8 cellular contexts compared by ENCODE assay signal in the genomic region with DNA sequence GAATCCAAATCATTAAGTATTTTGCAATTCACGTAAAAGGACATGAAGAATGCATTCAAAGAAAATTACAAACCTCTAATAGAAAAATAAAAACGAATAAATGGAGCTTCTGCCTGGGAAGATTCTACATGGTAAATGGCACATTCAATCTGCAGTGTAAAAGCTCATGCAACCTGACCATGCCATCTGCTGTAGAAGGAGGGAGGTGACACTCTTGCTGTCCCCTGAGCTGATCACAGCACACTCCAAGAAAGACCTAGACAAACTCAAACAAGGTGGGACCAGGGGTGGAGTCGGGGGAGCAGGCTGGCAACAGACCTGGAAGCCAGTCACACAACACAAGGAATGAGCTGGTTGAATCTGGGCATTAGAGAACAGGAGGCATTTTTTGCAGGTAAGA.
DNase-seq lines count a peak whose midpoint lies in the region; ATAC-seq and TF ChIP-seq lines count a peak whose summit lies in the region.

No MANE protein-coding gene starts in this region.

- peak overlapping the region in 1 of 8 donors; percentile 32 for H3K4me3 Mint-ChIP-seq in CD4-positive, alpha-beta memory T cell
- H3K4me3 Mint-ChIP-seq in T-helper 17 cell: no peak overlapping the region
- no peak overlapping the region for H3K4me3 Mint-ChIP-seq in activated T-cell treated with anti-CD3 and anti-CD28 coated beads, Interleukin-2, amount 50 U/mL, for 24 hours

- no peaks in the 10 kb centered on the region for H3K27me3 ChIP-seq in CD4-positive, alpha-beta memory T cell (ENCODE audit: insufficient read depth, low read length)
- no peaks in the 10 kb centered on the region for H3K27me3 ChIP-seq in liver (ENCODE audit: control insufficient read depth in 4 of 4, insufficient read depth in 4 of 4, low read length in 3 of 4)

- TF ChIP-seq RAD21 in liver (IDR thresholded peaks at IDR 0.05): peak; percentile 53 to 60

- WGBS in liver: 51% methylated on average over 3 of the region's 3 CpGs

- ATAC-seq in T-helper 17 cell (peak; percentile 39), HG03135 (IDR thresholded peaks at IDR 0.05; ENCODE audit: unreplicated experiment) (no peak), GM21381 (IDR thresholded peaks at IDR 0.05; ENCODE audit: unreplicated experiment) (no peak)

- H3K9me3 Mint-ChIP-seq in CD4-positive, alpha-beta memory T cell: peaks cover 0 to 2% (median 0%) of the 10 kb centered on the region in 8 donors
- no peaks in the 10 kb centered on the region for H3K9me3 Mint-ChIP-seq in activated T-cell treated with anti-CD3 and anti-CD28 coated beads, Interleukin-2, amount 50 U/mL, for 24 hours

- intact Hi-C loops in CD4-positive, alpha-beta memory T cell (cut with micrococcal nuclease): loop anchor here (1.0 kb wide), 1 partner anchor 197 kb away; no protein-coding TSS in a partner anchor

- peaks cover 0 to 3% of the 10 kb centered on the region in 2 donors for H3K36me3 Mint-ChIP-seq in CD4-positive, alpha-beta memory T cell
- H3K36me3 Mint-ChIP-seq in T-helper 17 cell (ENCODE audit: low read depth): no peaks in the 10 kb centered on the region
- peaks cover 5% of the 10 kb centered on the region for H3K36me3 Mint-ChIP-seq in activated T-cell treated with anti-CD3 and anti-CD28 coated beads, Interleukin-2, amount 50 U/mL, for 24 hours (ENCODE audit: low read depth)

- H3K4me1 Mint-ChIP-seq in CD4-positive, alpha-beta memory T cell: peaks cover 10 to 27% (median 17%) of the 10 kb centered on the region in 4 donors
- peaks cover 21% of the 10 kb centered on the region for H3K4me1 Mint-ChIP-seq in T-helper 17 cell
- H3K4me1 Mint-ChIP-seq in activated T-cell treated with anti-CD3 and anti-CD28 coated beads, Interleukin-2, amount 50 U/mL, for 24 hours (ENCODE audit: low read depth): peaks cover 18% of the 10 kb centered on the region

- CTCF ChIA-PET in CD4-positive, alpha-beta memory T cell (lab: Charles Lee; ENCODE audit: partially characterized antibody): interaction anchor here (0.8 to 1.6 kb wide), 4 partner anchors 197 to 229 kb away, joined by 3 to 6 read pairs (median 6); no protein-coding TSS in a partner anchor

- TF ChIP-seq CTCF in GM12874 (IDR thresholded peaks at IDR 0.05; ENCODE audit: insufficient read depth, low read depth, low read length) (peak; percentile 41), liver (IDR thresholded peaks at IDR 0.05; ENCODE audit: low read depth, low read length, missing input control) (no peak)

- H3K9me3 ChIP-seq in CD4-positive, alpha-beta memory T cell (ENCODE audit: control insufficient read depth in 1 of 2, low read length in 2 of 2): no peaks in the 10 kb centered on the region
- H3K9me3 ChIP-seq in T-helper 17 cell (ENCODE audit: control insufficient read depth, low read length, poor library complexity, severe bottlenecking): no peaks in the 10 kb centered on the region
- H3K9me3 ChIP-seq in liver (ENCODE audit: control insufficient read depth in 4 of 4, low read length in 3 of 4): no peaks in the 10 kb centered on the region

- no peaks in the 10 kb centered on the region for H3K36me3 ChIP-seq in CD4-positive, alpha-beta memory T cell (ENCODE audit: insufficient read depth, low read length)
- H3K36me3 ChIP-seq in liver (ENCODE audit: control insufficient read depth in 4 of 4, insufficient read depth in 3 of 4, low read depth in 1 of 4, low read length in 3 of 4): no peaks in the 10 kb centered on the region

- POLR2A ChIA-PET in CD4-positive, alpha-beta memory T cell (lab: Charles Lee; ENCODE audit: partially characterized antibody): interaction anchor here (0.9 kb wide), 1 partner anchor 9 kb away, joined by 3 read pairs; no protein-coding TSS in a partner anchor

- peak in 2 of 5 donors; percentile 11 to 12 for DNase-seq in CD4-positive, alpha-beta memory T cell
- no peak for DNase-seq in T-helper 17 cell
- DNase-seq in activated T-cell treated with anti-CD3 and anti-CD28 coated beads, Interleukin-2, amount 50 U/mL, for 24 hours: no peak
- no peak for DNase-seq in activated CD4-positive, alpha-beta T cell treated with anti-CD3 and anti-CD28 coated beads, Interleukin-2, amount 50 U/mL, for 48 hours

- H3K27me3 Mint-ChIP-seq in CD4-positive, alpha-beta memory T cell: peaks cover 0 to 1% of the 10 kb centered on the region in 2 donors
- H3K27me3 Mint-ChIP-seq in T-helper 17 cell: peaks cover 6% of the 10 kb centered on the region
- no peaks in the 10 kb centered on the region for H3K27me3 Mint-ChIP-seq in activated T-cell treated with anti-CD3 and anti-CD28 coated beads, Interleukin-2, amount 50 U/mL, for 24 hours

- H3K27ac ChIP-seq in CD4-positive, alpha-beta memory T cell (ENCODE audit: low read depth, low read length): no peak overlapping the region
- no peak overlapping the region for H3K27ac ChIP-seq in liver (ENCODE audit: low read depth in 1 of 2, low read length in 2 of 2)

- H3K9ac ChIP-seq in liver (ENCODE audit: low read depth in 1 of 2, low read length in 2 of 2): no peak overlapping the region

- H3K4me3 ChIP-seq in CD4-positive, alpha-beta memory T cell (ENCODE audit: low read length in 2 of 2): no peak overlapping the region
- no peak overlapping the region for H3K4me3 ChIP-seq in liver (ENCODE audit: low read depth in 1 of 3, low read length in 3 of 3)

- peaks cover 16% of the 10 kb centered on the region for H3K4me1 ChIP-seq in CD4-positive, alpha-beta memory T cell (ENCODE audit: insufficient read depth, low read length)
- H3K4me1 ChIP-seq in liver (ENCODE audit: control insufficient read depth in 4 of 4, insufficient read depth in 4 of 4, low read length in 3 of 4): peaks cover 0 to 11% (median 5%) of the 10 kb centered on the region in 4 donors

- peak overlapping the region in 4 of 7 donors; percentile 0 to 65 (median 4) for H3K27ac Mint-ChIP-seq in CD4-positive, alpha-beta memory T cell
- peak overlapping the region; percentile 85 for H3K27ac Mint-ChIP-seq in T-helper 17 cell
- no peak overlapping the region for H3K27ac Mint-ChIP-seq in activated T-cell treated with anti-CD3 and anti-CD28 coated beads, Interleukin-2, amount 50 U/mL, for 24 hours

TF ChIP-seq in liver, 16 proteins besides CTCF, POLR2A, EP300 and RAD21:
- no peak for TF ChIP-seq YY1 (IDR thresholded peaks at IDR 0.05)
- no peak for TF ChIP-seq NR2F2 (IDR thresholded peaks at IDR 0.05)
- TF ChIP-seq, protein P1, sequence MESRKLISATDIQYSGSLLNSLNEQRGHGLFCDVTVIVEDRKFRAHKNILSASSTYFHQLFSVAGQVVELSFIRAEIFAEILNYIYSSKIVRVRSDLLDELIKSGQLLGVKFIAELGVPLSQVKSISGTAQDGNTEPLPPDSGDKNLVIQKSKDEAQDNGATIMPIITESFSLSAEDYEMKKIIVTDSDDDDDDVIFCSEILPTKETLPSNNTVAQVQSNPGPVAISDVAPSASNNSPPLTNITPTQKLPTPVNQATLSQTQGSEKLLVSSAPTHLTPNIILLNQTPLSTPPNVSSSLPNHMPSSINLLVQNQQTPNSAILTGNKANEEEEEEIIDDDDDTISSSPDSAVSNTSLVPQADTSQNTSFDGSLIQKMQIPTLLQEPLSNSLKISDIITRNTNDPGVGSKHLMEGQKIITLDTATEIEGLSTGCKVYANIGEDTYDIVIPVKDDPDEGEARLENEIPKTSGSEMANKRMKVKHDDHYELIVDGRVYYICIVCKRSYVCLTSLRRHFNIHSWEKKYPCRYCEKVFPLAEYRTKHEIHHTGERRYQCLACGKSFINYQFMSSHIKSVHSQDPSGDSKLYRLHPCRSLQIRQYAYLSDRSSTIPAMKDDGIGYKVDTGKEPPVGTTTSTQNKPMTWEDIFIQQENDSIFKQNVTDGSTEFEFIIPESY (IDR thresholded peaks at IDR 0.05): no peak
- TF ChIP-seq EGR1 (IDR thresholded peaks at IDR 0.05; ENCODE audit: low read depth in 2 of 2): no peak
